In genomic region chr16:74570412-74571301, GRCh38 we compare ENCODE assay signal across 1 cellular context.
TF ChIP-seq lines count a peak whose summit lies in the region.

No MANE protein-coding gene starts in this region.

TF ChIP-seq in HepG2, 621 proteins besides CTCF, POLR2A, EP300 and RAD21 (continued from another document):
- TF ChIP-seq, protein P1, sequence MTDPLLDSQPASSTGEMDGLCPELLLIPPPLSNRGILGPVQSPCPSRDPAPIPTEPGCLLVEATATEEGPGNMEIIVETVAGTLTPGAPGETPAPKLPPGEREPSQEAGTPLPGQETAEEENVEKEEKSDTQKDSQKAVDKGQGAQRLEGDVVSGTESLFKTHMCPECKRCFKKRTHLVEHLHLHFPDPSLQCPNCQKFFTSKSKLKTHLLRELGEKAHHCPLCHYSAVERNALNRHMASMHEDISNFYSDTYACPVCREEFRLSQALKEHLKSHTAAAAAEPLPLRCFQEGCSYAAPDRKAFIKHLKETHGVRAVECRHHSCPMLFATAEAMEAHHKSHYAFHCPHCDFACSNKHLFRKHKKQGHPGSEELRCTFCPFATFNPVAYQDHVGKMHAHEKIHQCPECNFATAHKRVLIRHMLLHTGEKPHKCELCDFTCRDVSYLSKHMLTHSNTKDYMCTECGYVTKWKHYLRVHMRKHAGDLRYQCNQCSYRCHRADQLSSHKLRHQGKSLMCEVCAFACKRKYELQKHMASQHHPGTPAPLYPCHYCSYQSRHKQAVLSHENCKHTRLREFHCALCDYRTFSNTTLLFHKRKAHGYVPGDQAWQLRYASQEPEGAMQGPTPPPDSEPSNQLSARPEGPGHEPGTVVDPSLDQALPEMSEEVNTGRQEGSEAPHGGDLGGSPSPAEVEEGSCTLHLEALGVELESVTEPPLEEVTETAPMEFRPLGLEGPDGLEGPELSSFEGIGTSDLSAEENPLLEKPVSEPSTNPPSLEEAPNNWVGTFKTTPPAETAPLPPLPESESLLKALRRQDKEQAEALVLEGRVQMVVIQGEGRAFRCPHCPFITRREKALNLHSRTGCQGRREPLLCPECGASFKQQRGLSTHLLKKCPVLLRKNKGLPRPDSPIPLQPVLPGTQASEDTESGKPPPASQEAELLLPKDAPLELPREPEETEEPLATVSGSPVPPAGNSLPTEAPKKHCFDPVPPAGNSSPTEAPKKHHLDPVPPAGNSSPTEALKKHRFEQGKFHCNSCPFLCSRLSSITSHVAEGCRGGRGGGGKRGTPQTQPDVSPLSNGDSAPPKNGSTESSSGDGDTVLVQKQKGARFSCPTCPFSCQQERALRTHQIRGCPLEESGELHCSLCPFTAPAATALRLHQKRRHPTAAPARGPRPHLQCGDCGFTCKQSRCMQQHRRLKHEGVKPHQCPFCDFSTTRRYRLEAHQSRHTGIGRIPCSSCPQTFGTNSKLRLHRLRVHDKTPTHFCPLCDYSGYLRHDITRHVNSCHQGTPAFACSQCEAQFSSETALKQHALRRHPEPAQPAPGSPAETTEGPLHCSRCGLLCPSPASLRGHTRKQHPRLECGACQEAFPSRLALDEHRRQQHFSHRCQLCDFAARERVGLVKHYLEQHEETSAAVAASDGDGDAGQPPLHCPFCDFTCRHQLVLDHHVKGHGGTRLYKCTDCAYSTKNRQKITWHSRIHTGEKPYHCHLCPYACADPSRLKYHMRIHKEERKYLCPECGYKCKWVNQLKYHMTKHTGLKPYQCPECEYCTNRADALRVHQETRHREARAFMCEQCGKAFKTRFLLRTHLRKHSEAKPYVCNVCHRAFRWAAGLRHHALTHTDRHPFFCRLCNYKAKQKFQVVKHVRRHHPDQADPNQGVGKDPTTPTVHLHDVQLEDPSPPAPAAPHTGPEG (CRISPR knock-in tag; IDR thresholded peaks at IDR 0.05) = no peak
- TF ChIP-seq, protein P2, sequence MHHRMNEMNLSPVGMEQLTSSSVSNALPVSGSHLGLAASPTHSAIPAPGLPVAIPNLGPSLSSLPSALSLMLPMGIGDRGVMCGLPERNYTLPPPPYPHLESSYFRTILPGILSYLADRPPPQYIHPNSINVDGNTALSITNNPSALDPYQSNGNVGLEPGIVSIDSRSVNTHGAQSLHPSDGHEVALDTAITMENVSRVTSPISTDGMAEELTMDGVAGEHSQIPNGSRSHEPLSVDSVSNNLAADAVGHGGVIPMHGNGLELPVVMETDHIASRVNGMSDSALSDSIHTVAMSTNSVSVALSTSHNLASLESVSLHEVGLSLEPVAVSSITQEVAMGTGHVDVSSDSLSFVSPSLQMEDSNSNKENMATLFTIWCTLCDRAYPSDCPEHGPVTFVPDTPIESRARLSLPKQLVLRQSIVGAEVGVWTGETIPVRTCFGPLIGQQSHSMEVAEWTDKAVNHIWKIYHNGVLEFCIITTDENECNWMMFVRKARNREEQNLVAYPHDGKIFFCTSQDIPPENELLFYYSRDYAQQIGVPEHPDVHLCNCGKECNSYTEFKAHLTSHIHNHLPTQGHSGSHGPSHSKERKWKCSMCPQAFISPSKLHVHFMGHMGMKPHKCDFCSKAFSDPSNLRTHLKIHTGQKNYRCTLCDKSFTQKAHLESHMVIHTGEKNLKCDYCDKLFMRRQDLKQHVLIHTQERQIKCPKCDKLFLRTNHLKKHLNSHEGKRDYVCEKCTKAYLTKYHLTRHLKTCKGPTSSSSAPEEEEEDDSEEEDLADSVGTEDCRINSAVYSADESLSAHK (CRISPR knock-in tag; IDR thresholded peaks at IDR 0.05; ENCODE audit: borderline replicate concordance) = no peak
- TF ChIP-seq TFDP2 (CRISPR knock-in tag; IDR thresholded peaks at IDR 0.05) (0 out of 2 replicates have a peak, but pooled peaks have one; percentile 52), ADNP (CRISPR knock-in tag; IDR thresholded peaks at IDR 0.05) (no peak), CERS6 (CRISPR knock-in tag; IDR thresholded peaks at IDR 0.05) (no peak), NCOR1 (IDR thresholded peaks at IDR 0.05; ENCODE audit: borderline replicate concordance, low read length) (peak; percentile 75; the same call in 1 of the 2 replicates), PCBP1 (IDR thresholded peaks at IDR 0.05; ENCODE audit: borderline replicate concordance, low read depth, low read length) (no peak), KAT2B (IDR thresholded peaks at IDR 0.05; ENCODE audit: borderline replicate concordance, low read depth, low read length) (peak; percentile 64; the same call in 1 of the 2 replicates), ZNF792 (CRISPR knock-in tag; IDR thresholded peaks at IDR 0.05) (peak; percentile 81; the same call in 1 of the 2 replicates), DPF2 (CRISPR knock-in tag; IDR thresholded peaks at IDR 0.05; ENCODE audit: borderline replicate concordance, low read depth) (peak; percentile 81), ZNF281 (CRISPR knock-in tag; IDR thresholded peaks at IDR 0.05; ENCODE audit: borderline replicate concordance) (no peak), ZNF883 (CRISPR knock-in tag; IDR thresholded peaks at IDR 0.05; ENCODE audit: not compliant biosample characterization) (no peak), MTF1 (CRISPR knock-in tag; IDR thresholded peaks at IDR 0.05) (no peak), STAG1 (CRISPR knock-in tag; IDR thresholded peaks at IDR 0.05) (no peak), KLF16 (CRISPR knock-in tag; IDR thresholded peaks at IDR 0.05) (0 out of 4 replicates have a peak, but pooled peaks of 1 of the 2 experiments have one; percentile 46), ZNF572 (CRISPR knock-in tag; IDR thresholded peaks at IDR 0.05) (no peak), HNF4G (IDR thresholded peaks at IDR 0.05; ENCODE audit: borderline replicate concordance, low read depth, low read length) (peak; percentile 85), HNF4G (CRISPR knock-in tag; IDR thresholded peaks at IDR 0.05; ENCODE audit: borderline replicate concordance, low read depth) (peak; percentile 23; the same call in 1 of the 2 replicates), ZSCAN30 (CRISPR knock-in tag; IDR thresholded peaks at IDR 0.05) (no peak), ZNF776 (CRISPR knock-in tag; IDR thresholded peaks at IDR 0.05) (no peak), MAFF (IDR thresholded peaks at IDR 0.05; ENCODE audit: low read depth, low read length) (peak; percentile 24), THAP7 (CRISPR knock-in tag; IDR thresholded peaks at IDR 0.05) (no peak; the same call in 1 of the 2 replicates), ZNF746 (CRISPR knock-in tag; IDR thresholded peaks at IDR 0.05) (no peak), RBM22 (optimal IDR thresholded peaks at IDR 0.05; ENCODE audit: low read length) (no peak), HCFC1 (IDR thresholded peaks at IDR 0.05; ENCODE audit: low read depth, low read length) (no peak), ZNF557 (CRISPR knock-in tag; IDR thresholded peaks at IDR 0.05) (no peak), ZNF34 (CRISPR knock-in tag; IDR thresholded peaks at IDR 0.05; ENCODE audit: borderline replicate concordance) (no peak), ZNF660 (CRISPR knock-in tag; IDR thresholded peaks at IDR 0.05; ENCODE audit: borderline replicate concordance, low read depth) (no peak)
- TF ChIP-seq, protein P3, sequence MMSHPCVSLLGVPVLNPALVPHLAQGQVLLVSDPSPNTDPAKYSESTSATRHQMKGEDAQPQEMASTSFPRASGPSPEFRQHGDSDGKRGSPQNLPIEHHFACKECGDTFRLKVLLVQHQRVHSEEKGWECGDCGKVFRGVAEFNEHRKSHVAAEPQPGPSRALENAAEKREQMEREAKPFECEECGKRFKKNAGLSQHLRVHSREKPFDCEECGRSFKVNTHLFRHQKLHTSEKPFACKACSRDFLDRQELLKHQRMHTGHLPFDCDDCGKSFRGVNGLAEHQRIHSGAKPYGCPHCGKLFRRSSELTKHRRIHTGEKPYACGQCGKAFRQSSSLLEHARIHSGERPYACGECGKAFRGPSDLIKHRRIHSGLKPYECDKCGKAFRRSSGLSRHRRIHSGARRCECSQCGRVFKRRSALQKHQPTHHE (CRISPR knock-in tag; IDR thresholded peaks at IDR 0.05; ENCODE audit: borderline replicate concordance) = no peak
- TF ChIP-seq, protein P4, sequence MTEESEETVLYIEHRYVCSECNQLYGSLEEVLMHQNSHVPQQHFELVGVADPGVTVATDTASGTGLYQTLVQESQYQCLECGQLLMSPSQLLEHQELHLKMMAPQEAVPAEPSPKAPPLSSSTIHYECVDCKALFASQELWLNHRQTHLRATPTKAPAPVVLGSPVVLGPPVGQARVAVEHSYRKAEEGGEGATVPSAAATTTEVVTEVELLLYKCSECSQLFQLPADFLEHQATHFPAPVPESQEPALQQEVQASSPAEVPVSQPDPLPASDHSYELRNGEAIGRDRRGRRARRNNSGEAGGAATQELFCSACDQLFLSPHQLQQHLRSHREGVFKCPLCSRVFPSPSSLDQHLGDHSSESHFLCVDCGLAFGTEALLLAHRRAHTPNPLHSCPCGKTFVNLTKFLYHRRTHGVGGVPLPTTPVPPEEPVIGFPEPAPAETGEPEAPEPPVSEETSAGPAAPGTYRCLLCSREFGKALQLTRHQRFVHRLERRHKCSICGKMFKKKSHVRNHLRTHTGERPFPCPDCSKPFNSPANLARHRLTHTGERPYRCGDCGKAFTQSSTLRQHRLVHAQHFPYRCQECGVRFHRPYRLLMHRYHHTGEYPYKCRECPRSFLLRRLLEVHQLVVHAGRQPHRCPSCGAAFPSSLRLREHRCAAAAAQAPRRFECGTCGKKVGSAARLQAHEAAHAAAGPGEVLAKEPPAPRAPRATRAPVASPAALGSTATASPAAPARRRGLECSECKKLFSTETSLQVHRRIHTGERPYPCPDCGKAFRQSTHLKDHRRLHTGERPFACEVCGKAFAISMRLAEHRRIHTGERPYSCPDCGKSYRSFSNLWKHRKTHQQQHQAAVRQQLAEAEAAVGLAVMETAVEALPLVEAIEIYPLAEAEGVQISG (CRISPR knock-in tag; IDR thresholded peaks at IDR 0.05) = peak; percentile 43; the same call in 1 of the 2 replicates
